Comparison of ENCODE assay signal across 12 cellular contexts in genomic region chr3:53193466-53194217, GRCh38. TPM values are rescaled to one million over a fixed set of nuclear protein-coding genes. Genes with fewer than 3 reads are reported as not detected.
A peak's percentile ranks its signal among the peaks of the same experiment; 100 is the strongest.
DNase-seq lines count a peak whose midpoint lies in the region; ATAC-seq and TF ChIP-seq lines count a peak whose summit lies in the region.
"Had no signal": no experiment of that assay in that cellular context is flagged by ENCODE, and none has a peak within 500 bp of the region (broad histone marks: within the 10 kb centered on the region; RNA-seq: fewer than 3 reads in every experiment).

No MANE protein-coding gene starts in this region.

- H3K36me3 ChIP-seq in mesendoderm (ENCODE audit: control insufficient read depth, insufficient read depth, low read length) (peaks cover 3% of the 10 kb centered on the region), upper lobe of left lung (peaks cover 14 to 42% (median 36%) of the 10 kb centered on the region in 4 donors)

- H3K18ac ChIP-seq in mesendoderm (ENCODE audit: low read length) = no peak overlapping the region

- H4K5ac ChIP-seq in mesendoderm (ENCODE audit: low read length) = no peak overlapping the region

- H3K9me3 ChIP-seq in upper lobe of left lung = no peaks in the 10 kb centered on the region

- no peak overlapping the region for H2BK15ac ChIP-seq in mesendoderm (replicated peaks; ENCODE audit: low read depth)

- H2BK120ac ChIP-seq in mesendoderm (ENCODE audit: low read depth, low read length) = no peak overlapping the region

- H3K27ac ChIP-seq in coronary artery = peak overlapping the region; percentile 53 to 82
- H3K27ac ChIP-seq in mesendoderm (ENCODE audit: low read depth, low read length) = no peak overlapping the region
- peak overlapping the region in 3 of 4 donors; percentile 0 to 60 (median 7) for H3K27ac ChIP-seq in upper lobe of left lung

- H4K8ac ChIP-seq in mesendoderm (ENCODE audit: low read depth, low read length) = no peak overlapping the region

- ATAC-seq in upper lobe of left lung (ENCODE audit: low FRiP score in 2 of 2) = peak in 1 of 2 donors; percentile 23
- ATAC-seq: activated CD8-positive, alpha-beta memory T cell treated with anti-CD3 and anti-CD28 coated beads, Interleukin-2, amount 10 ng/mL, durations not matched to agents 7 days and 5 days; activated naive CD8-positive, alpha-beta T cell treated with anti-CD3 and anti-CD28 coated beads, Interleukin-2, amount 50 U/mL, for 24 hours had no signal

- H3K9ac ChIP-seq in mesendoderm (ENCODE audit: low read length) = peak overlapping the region; percentile 13

- TF ChIP-seq EP300 in upper lobe of left lung (IDR thresholded peaks at IDR 0.05) = no peak

- DNase-seq in DMS 273 (lab: John Stamatoyannopoulos, UW; ENCODE audit: unreplicated experiment) (peak; percentile 19), DMS 273 treated with DMSO at 0.1 percent for 48 hours (lab: John Stamatoyannopoulos, UW) (no peak), coronary artery (ENCODE audit: low spot score) (no peak), mesendoderm (no peak), upper lobe of left lung (no peak), GDM1 (lab: John Stamatoyannopoulos, UW) (no peak)
- no peak for DNase-seq in activated CD4-positive, alpha-beta T cell treated with anti-CD3 and anti-CD28 coated beads, Interleukin-2, amount 50 U/mL, for 48 hours
- DNase-seq in central memory CD4-positive, alpha-beta T cell = no peak
- DNase-seq: 8988T; activated CD8-positive, alpha-beta memory T cell treated with anti-CD3 and anti-CD28 coated beads, Interleukin-2, amount 10 ng/mL, durations not matched to agents 7 days and 5 days; activated naive CD8-positive, alpha-beta T cell treated with anti-CD3 and anti-CD28 coated beads, Interleukin-2, amount 50 U/mL, for 24 hours; NCI-H146 had no signal

- H3K79me2 ChIP-seq in mesendoderm (ENCODE audit: control insufficient read depth, insufficient read depth, low read length) = no peaks in the 10 kb centered on the region

- no peak overlapping the region for H2AK5ac ChIP-seq in mesendoderm (ENCODE audit: low read length)

- H3K4me3 ChIP-seq in coronary artery = peak overlapping the region; percentile 16
- H3K4me3 ChIP-seq in mesendoderm (ENCODE audit: low read length) = no peak overlapping the region
- no peak overlapping the region for H3K4me3 ChIP-seq in upper lobe of left lung

- peaks cover 4% of the 10 kb centered on the region for H3K4me1 ChIP-seq in mesendoderm (ENCODE audit: control insufficient read depth, low read depth, low read length)
- peaks cover 7 to 35% (median 18%) of the 10 kb centered on the region in 4 donors for H3K4me1 ChIP-seq in upper lobe of left lung

- H3K27me3 ChIP-seq in mesendoderm (ENCODE audit: insufficient read depth, low read length, poor library complexity) = no peaks in the 10 kb centered on the region
- H3K27me3 ChIP-seq in upper lobe of left lung = no peaks in the 10 kb centered on the region

- no peaks in the 10 kb centered on the region for H3K79me1 ChIP-seq in mesendoderm (ENCODE audit: low read length)

- no peak overlapping the region for H3K4me2 ChIP-seq in mesendoderm (ENCODE audit: low read length)

- H3K4ac ChIP-seq in mesendoderm (ENCODE audit: low read depth, low read length) = no peak overlapping the region

- peak overlapping the region; percentile 42 for H3K56ac ChIP-seq in mesendoderm (ENCODE audit: low read length)

- TF ChIP-seq POLR2A in upper lobe of left lung (IDR thresholded peaks at IDR 0.05) = no peak

- TF ChIP-seq CTCF in coronary artery (IDR thresholded peaks at IDR 0.05) (no peak), upper lobe of left lung (IDR thresholded peaks at IDR 0.05) (no peak)

- WGBS in mesendoderm (ENCODE audit: extremely low coverage, insufficient coverage, low lambda C conversion rate) = no CpG with 5 or more reads among the region's 11 CpGs
- WGBS in upper lobe of left lung, 2 donors = 73 to 80% methylated on average over 11 of the region's 11 CpGs

- no peak overlapping the region for H2BK5ac ChIP-seq in mesendoderm (ENCODE audit: low read length)

- H3K23ac ChIP-seq in mesendoderm (ENCODE audit: low read length) = no peak overlapping the region

RNA-seq across cellular contexts. Expression of gene PRKCD, which starts 32.6 kb away (rescaled TPM):
- polyA plus RNA-seq in mesendoderm (2013, experiment 1 of 2) = 15.2 TPM
- polyA plus RNA-seq in mesendoderm (2013, experiment 2 of 2) = 16.6 TPM
- total RNA-seq in upper lobe of left lung = 100 to 1,000 TPM in 1 of 6 donors, 10 to 100 TPM in 5; 57.7 to 116 (median 67.9) TPM
